8 cellular contexts compared by ENCODE assay signal in genomic region chr14:97634786-97635185, GRCh38.
DNase-seq lines count a peak whose midpoint lies in the region; ATAC-seq and TF ChIP-seq lines count a peak whose summit lies in the region.

No MANE protein-coding gene starts in this region.

- H3K27ac Mint-ChIP-seq in chondrocyte (ENCODE audit: unreplicated experiment) (no peak overlapping the region), osteocyte (ENCODE audit: unreplicated experiment) (no peak overlapping the region)

- H3K9me3 ChIP-seq in duodenal mucosa (ENCODE audit: control insufficient read depth in 1 of 2, low read length in 2 of 2), result no peaks in the 10 kb centered on the region
- peaks cover 5% of the 10 kb centered on the region for H3K9me3 ChIP-seq in skeletal muscle satellite cell (replicated peaks; ENCODE audit: low read length)

- ATAC-seq in GM18502 (IDR thresholded peaks at IDR 0.05; ENCODE audit: poor library complexity, unreplicated experiment), result no peak

- H3K27me3 Mint-ChIP-seq in chondrocyte (ENCODE audit: low read depth) (no peaks in the 10 kb centered on the region), osteocyte (ENCODE audit: unreplicated experiment) (no peaks in the 10 kb centered on the region)

- H3K36me3 ChIP-seq in duodenal mucosa (ENCODE audit: control insufficient read depth in 1 of 2, insufficient read depth in 2 of 2, low read length in 2 of 2) (no peaks in the 10 kb centered on the region), skeletal muscle satellite cell (ENCODE audit: insufficient read depth, low read length) (no peaks in the 10 kb centered on the region)

- H3K4me3 ChIP-seq in GM12865 (ENCODE audit: low read depth, low read length) (peak overlapping the region; percentile 34), duodenal mucosa (ENCODE audit: low read depth in 1 of 2, low read length in 2 of 2) (peak overlapping the region; percentile 51 to 58), skeletal muscle satellite cell (ENCODE audit: low read length) (no peak overlapping the region)

- H3K9me3 Mint-ChIP-seq in chondrocyte (ENCODE audit: low read depth), result peaks cover 15% of the 10 kb centered on the region
- H3K9me3 Mint-ChIP-seq in osteocyte (ENCODE audit: unreplicated experiment), result peaks cover 45% of the 10 kb centered on the region

- no peak overlapping the region for H3K27ac ChIP-seq in duodenal mucosa (ENCODE audit: low read depth, low read length)

- H3K4me3 Mint-ChIP-seq in chondrocyte (ENCODE audit: unreplicated experiment) (no peak overlapping the region), osteocyte (ENCODE audit: unreplicated experiment) (no peak overlapping the region)

- peak overlapping the region; percentile 37 for H3K4me2 ChIP-seq in skeletal muscle satellite cell (ENCODE audit: low read length)

- DNase-seq in GM12865 (ENCODE audit: low read depth) (peak; percentile 66), T-helper 1 cell (peak in 3 of 5 donors; percentile 12 to 56 (median 33)), chondrocyte (ENCODE audit: low spot score) (no peak), DMS 273 treated with DMSO at 0.1 percent for 48 hours (lab: John Stamatoyannopoulos, UW) (no peak), osteocyte (ENCODE audit: extremely low spot score, unreplicated experiment) (no peak)

- H3K4me1 Mint-ChIP-seq in chondrocyte (ENCODE audit: low read depth), result no peaks in the 10 kb centered on the region
- H3K4me1 Mint-ChIP-seq in osteocyte (ENCODE audit: unreplicated experiment), result no peaks in the 10 kb centered on the region

- no peaks in the 10 kb centered on the region for H3K4me1 ChIP-seq in duodenal mucosa (ENCODE audit: control insufficient read depth in 1 of 2, insufficient read depth in 2 of 2, low read length in 2 of 2)
- H3K4me1 ChIP-seq in skeletal muscle satellite cell (ENCODE audit: control insufficient read depth, insufficient read depth, low read length), result no peaks in the 10 kb centered on the region

- H3K9ac ChIP-seq in duodenal mucosa (ENCODE audit: low read depth in 1 of 2, low read length in 2 of 2) (no peak overlapping the region), skeletal muscle satellite cell (ENCODE audit: low read depth, low read length) (no peak overlapping the region)

- H3K27me3 ChIP-seq in duodenal mucosa (ENCODE audit: control insufficient read depth in 1 of 2, insufficient read depth in 2 of 2, low read length in 2 of 2) (no peaks in the 10 kb centered on the region), skeletal muscle satellite cell (ENCODE audit: control insufficient read depth, insufficient read depth, low read length) (no peaks in the 10 kb centered on the region)

- no peaks in the 10 kb centered on the region for H3K36me3 Mint-ChIP-seq in chondrocyte (ENCODE audit: low read depth)
- no peaks in the 10 kb centered on the region for H3K36me3 Mint-ChIP-seq in osteocyte (ENCODE audit: unreplicated experiment)

- TF ChIP-seq CTCF in GM12865 (IDR thresholded peaks at IDR 0.05; ENCODE audit: insufficient read depth, low read depth, low read length, missing control alignments) (no peak), chondrocyte (IDR thresholded peaks at IDR 0.05) (no peak), osteocyte (IDR thresholded peaks at IDR 0.05) (no peak)

Comparison
In these comparisons a context has a peak if more than half of its experiments do, and no peak if none do; other contexts are left out.
1. DNase-seq: peak in GM12865 (single experiment) and T-helper 1 cell (3 of 5); none in chondrocyte (single experiment), DMS 273 treated with DMSO at 0.1 percent for 48 hours (single experiment) and osteocyte (single experiment).